7 cellular contexts compared by ENCODE assay signal in genomic region chr14:85529803-85530574, GRCh38. TPM values are rescaled to one million over a fixed set of nuclear protein-coding genes. Genes with fewer than 3 reads are reported as not detected.
DNase-seq lines count a peak whose midpoint lies in the region; ATAC-seq and TF ChIP-seq lines count a peak whose summit lies in the region.

FLRT2 (plus strand) TSS chr14:85530144; CDS start chr14:85621515, 91,371 bp downstream.

- peak within 1 kb of the TSS; percentile 97 for H2AFZ ChIP-seq in mammary epithelial cell (ENCODE audit: low read depth, low read length)

- no peaks in the 10 kb centered on the region for H3K36me3 ChIP-seq in HUES64 (ENCODE audit: insufficient read depth, low read length)
- H3K36me3 ChIP-seq in mammary epithelial cell (ENCODE audit: insufficient read depth, low read length) = no peaks in the 10 kb centered on the region
- no peaks in the 10 kb centered on the region for H3K36me3 ChIP-seq in skeletal muscle tissue (ENCODE audit: control insufficient read depth in 3 of 3, insufficient read depth in 3 of 3, low read length in 3 of 3)

- peaks cover 43% of the 10 kb centered on the region for H3K79me2 ChIP-seq in mammary epithelial cell (ENCODE audit: insufficient read depth, low read length)

- H3K9me3 ChIP-seq in HUES64 (ENCODE audit: insufficient read depth, low read depth, low read length) (no peaks in the 10 kb centered on the region), mammary epithelial cell (replicated peaks; ENCODE audit: insufficient read depth, low read length) (no peaks in the 10 kb centered on the region), skeletal muscle tissue (ENCODE audit: control insufficient read depth in 3 of 3, low read length in 3 of 3) (no peaks in the 10 kb centered on the region)

- intact Hi-C loops in mammary epithelial cell (cut with micrococcal nuclease) = loop anchor here (2.0 to 10.0 kb wide), 6 partner anchors 63 to 725 kb away; no protein-coding TSS in a partner anchor

- H4K20me1 ChIP-seq in mammary epithelial cell (ENCODE audit: insufficient read depth, low read length) = no peaks in the 10 kb centered on the region

- H3K4me2 ChIP-seq in mammary epithelial cell (ENCODE audit: insufficient read depth, low read depth, low read length) = peak within 1 kb of the TSS; percentile 97

- TSS peak; percentile 36 for BruUV-seq in mammary epithelial cell (replicated peaks; lab: Mats Ljungman, UMichigan)

- H3K4me3 ChIP-seq in HUES64 (ENCODE audit: low read length) (peak within 1 kb of the TSS; percentile 65), mammary epithelial cell (replicated peaks in 1 of 3; ENCODE audit: insufficient read depth in 1 of 3, low read depth in 2 of 3, low read length in 3 of 3) (peak within 1 kb of the TSS; percentile 89 to 90 (median 89)), skeletal muscle tissue (ENCODE audit: low read length in 3 of 3) (peak within 1 kb of the TSS; percentile 76 to 91 (median 85))

- H3K4me1 Mint-ChIP-seq in effector memory CD8-positive, alpha-beta T cell (ENCODE audit: low read depth in 2 of 2) = peaks cover 0 to 5% of the 10 kb centered on the region in 2 donors

- under 1% methylated on average over 57 of the region's 57 CpGs for WGBS in HUES64
- under 1% methylated on average over 40 of the region's 57 CpGs for whole genome bisulfite sequencing in mammary epithelial cell (ENCODE audit: low coverage, missing lambda C conversion rate)

- peaks cover 63% of the 10 kb centered on the region for H3K27me3 ChIP-seq in HUES64 (ENCODE audit: insufficient read depth, low read length)
- no peaks in the 10 kb centered on the region for H3K27me3 ChIP-seq in mammary epithelial cell (ENCODE audit: insufficient read depth, low read length)
- peaks cover 2 to 30% (median 19%) of the 10 kb centered on the region in 3 donors for H3K27me3 ChIP-seq in skeletal muscle tissue (ENCODE audit: control insufficient read depth in 3 of 3, insufficient read depth in 3 of 3, low read length in 3 of 3)

- in situ Hi-C loops in mammary epithelial cell (cut with MboI; ENCODE audit: low sequenced_read_pairs in 2 of 2) = loop anchor here (5.0 to 25.0 kb wide), 3 partner anchors 113 to 568 kb away; no protein-coding TSS in a partner anchor

- no peak within 1 kb of the TSS for H3K4me3 Mint-ChIP-seq in effector memory CD8-positive, alpha-beta T cell

- H3K9me3 Mint-ChIP-seq in effector memory CD8-positive, alpha-beta T cell = peaks cover 0 to 8% of the 10 kb centered on the region in 2 donors

- DNase-seq in mammary epithelial cell (peak; percentile 71), iris pigment epithelial cell (ENCODE audit: low read depth) (peak; percentile 73)
- no peak for DNase-seq in effector memory CD8-positive, alpha-beta T cell

- peaks cover 46 to 61% of the 10 kb centered on the region in 2 donors for H3K27me3 Mint-ChIP-seq in effector memory CD8-positive, alpha-beta T cell

- H3K27ac ChIP-seq in HUES64 (ENCODE audit: low read depth, low read length) (no peak within 1 kb of the TSS), mammary epithelial cell (ENCODE audit: insufficient read depth, low read depth, low read length) (peak within 1 kb of the TSS; percentile 67), skeletal muscle tissue (ENCODE audit: low read depth, low read length) (peak within 1 kb of the TSS; percentile 94)

- H3K4me1 ChIP-seq in HUES64 (ENCODE audit: insufficient read depth, low read length) (peaks cover 30% of the 10 kb centered on the region; the same call in 1 of the 2 replicates), mammary epithelial cell (ENCODE audit: insufficient read depth, low read length) (peaks cover 35% of the 10 kb centered on the region), skeletal muscle tissue (ENCODE audit: control insufficient read depth in 3 of 3, insufficient read depth in 3 of 3, low read length in 3 of 3) (peaks cover 35 to 39% (median 36%) of the 10 kb centered on the region in 3 donors)

- CTCF ChIA-PET in mammary epithelial cell (lab: Charles Lee; ENCODE audit: low non-redundant PET) = interaction anchor here (0.6 kb wide), 1 partner anchor 296 kb away, joined by 3 read pairs; no protein-coding TSS in a partner anchor

- no peak for TF ChIP-seq CTCF in mammary epithelial cell (conservative IDR thresholded peaks at IDR 0.05 in 1 of 2, IDR thresholded peaks at IDR 0.05 in 1 of 2; ENCODE audit: extremely low read depth in 1 of 2, insufficient read depth in 1 of 2, low read depth in 1 of 2, low read length in 2 of 2)

- H3K9ac ChIP-seq in HUES64 (ENCODE audit: low read depth, low read length) = peak within 1 kb of the TSS; percentile 20; the same call in 1 of the 2 replicates
- peak within 1 kb of the TSS; percentile 84 for H3K9ac ChIP-seq in mammary epithelial cell (ENCODE audit: insufficient read depth, low read length)
- H3K9ac ChIP-seq in skeletal muscle tissue (ENCODE audit: low read depth in 1 of 3, low read length in 3 of 3) = peak within 1 kb of the TSS; percentile 76 to 96 (median 88)

- peaks cover 3% of the 10 kb centered on the region for H3K36me3 Mint-ChIP-seq in effector memory CD8-positive, alpha-beta T cell (ENCODE audit: insufficient read depth)

- dilution Hi-C loops in mammary epithelial cell (cut with HindIII; ENCODE audit: low sequenced_read_pairs) = no loop called here

- no peak within 1 kb of the TSS for H3K27ac Mint-ChIP-seq in effector memory CD8-positive, alpha-beta T cell

- ATAC-seq in effector memory CD8-positive, alpha-beta T cell (replicated peaks) = no peak
- ATAC-seq in activated CD4-positive, CD25-positive, alpha-beta regulatory T cell treated with anti-CD3 and anti-CD28 coated beads, Interleukin-2, amount 50 U/mL, for 24 hours = no peak
- ATAC-seq in GM21723 (IDR thresholded peaks at IDR 0.05; ENCODE audit: unreplicated experiment) = no peak

RNA-seq across cellular contexts. Expression of gene FLRT2, which starts in this region (rescaled TPM):
- polyA plus RNA-seq in HUES64 (2013, experiment 1 of 2) = 12.0 TPM
- 12.8 TPM for polyA plus RNA-seq in HUES64 (2013, experiment 2 of 2)
- total RNA-seq in mammary epithelial cell (10 to 100 TPM; 33.2 to 92.3 TPM), skeletal muscle tissue (37.6 TPM)
- polyA plus RNA-seq in mammary epithelial cell = 32.7 TPM
- 74.2 TPM for polyA minus RNA-seq in mammary epithelial cell

Comparison
In these comparisons a context has a peak if more than half of its experiments do, and no peak if none do; other contexts are left out.
1. H3K9ac ChIP-seq: peak in every context shown above with its lines; median percentile 88 in skeletal muscle tissue; 84 in mammary epithelial cell; 20 in HUES64.
2. DNase-seq: peak in mammary epithelial cell (single experiment) and iris pigment epithelial cell (single experiment); none in effector memory CD8-positive, alpha-beta T cell (0 of 3).
3. Peak in every context shown above with its lines, with median percentiles within 50 percentile points of each other: H3K4me3 ChIP-seq.